8 cellular contexts compared by ENCODE assay signal in genomic region chrX:39261446-39262147, GRCh38.
A peak's percentile ranks its signal among the peaks of the same experiment; 100 is the strongest.
DNase-seq lines count a peak whose midpoint lies in the region; ATAC-seq and TF ChIP-seq lines count a peak whose summit lies in the region.

No MANE protein-coding gene starts in this region.

- H3K4me3 ChIP-seq in SU-DHL-6 (ENCODE audit: insufficient read depth, low read length, poor library complexity, severe bottlenecking) = no peak overlapping the region
- no peak overlapping the region for H3K4me3 ChIP-seq in prostate gland

- no peak overlapping the region for H2AFZ ChIP-seq in SU-DHL-6 (ENCODE audit: low read depth, low read length, severe bottlenecking)

- H3K27ac ChIP-seq in SU-DHL-6 (ENCODE audit: low read depth, low read length) = no peak overlapping the region
- H3K27ac ChIP-seq in prostate gland = no peak overlapping the region

- H3K79me2 ChIP-seq in SU-DHL-6 (ENCODE audit: insufficient read depth, low read length) = no peaks in the 10 kb centered on the region

- H3K36me3 ChIP-seq in SU-DHL-6 (ENCODE audit: low read length) (no peaks in the 10 kb centered on the region), prostate gland (no peaks in the 10 kb centered on the region)

- ATAC-seq in HG02870 (IDR thresholded peaks at IDR 0.05; ENCODE audit: unreplicated experiment) = no peak

- TF ChIP-seq POLR2A in prostate gland (IDR thresholded peaks at IDR 0.05) = no peak

- no peaks in the 10 kb centered on the region for H3K9me2 ChIP-seq in SU-DHL-6 (replicated peaks; ENCODE audit: insufficient read depth, low read length)

- no peaks in the 10 kb centered on the region for H3K4me1 ChIP-seq in prostate gland (replicated peaks)

- peak; percentile 9 for DNase-seq in stimulated activated CD4-positive, alpha-beta T cell treated with anti-CD3 and anti-CD28 coated beads, Interleukin-15, amount 100 ng/mL, for 24 hours
- no peak for DNase-seq in stimulated activated CD4-positive, alpha-beta T cell treated with anti-CD3 and anti-CD28 coated beads, Interleukin-2, amount 100 ng/mL, for 48 hours
- DNase-seq in M059J (ENCODE audit: low read depth) (peak; percentile 85), fibroblast of gingiva (ENCODE audit: low read depth) (peak; percentile 0), prostate gland (ENCODE audit: low spot score) (no peak), posterior cingulate gyrus (no peak)

- 87% methylated on average over 1 of the region's 1 CpG for WGBS in prostate gland

- H3K9ac ChIP-seq in SU-DHL-6 (ENCODE audit: low read length) = no peak overlapping the region

- peak; percentile 32 for TF ChIP-seq CTCF in SU-DHL-6 (IDR thresholded peaks at IDR 0.05; ENCODE audit: insufficient read depth, low read length, poor library complexity, severe bottlenecking)
- TF ChIP-seq CTCF in prostate gland (IDR thresholded peaks at IDR 0.05) = peak in 3 of 4 experiments; percentile 21 to 41 (median 26)

- no peak overlapping the region for H3K4me2 ChIP-seq in SU-DHL-6 (ENCODE audit: low read depth, low read length, poor library complexity, severe bottlenecking)

- no peaks in the 10 kb centered on the region for H3F3A ChIP-seq in SU-DHL-6 (ENCODE audit: insufficient read depth)

- no peaks in the 10 kb centered on the region for H4K20me1 ChIP-seq in SU-DHL-6 (ENCODE audit: low read depth, low read length)

- H3K27me3 ChIP-seq in SU-DHL-6 (ENCODE audit: low read length) (no peaks in the 10 kb centered on the region), prostate gland (replicated peaks; ENCODE audit: insufficient read depth) (no peaks in the 10 kb centered on the region)

- H3K9me3 ChIP-seq in SU-DHL-6 (ENCODE audit: insufficient read depth, low read length) (no peaks in the 10 kb centered on the region), prostate gland (no peaks in the 10 kb centered on the region)

- intact Hi-C loops in prostate gland (cut with DNase I) = no loop called here
- intact Hi-C loops in posterior cingulate gyrus (cut with DNase I) = no loop called here

Comparison
In these comparisons a context has a peak if more than half of its experiments do, and no peak if none do; other contexts are left out.
1. DNase-seq: peak in stimulated activated CD4-positive, alpha-beta T cell treated with anti-CD3 and anti-CD28 coated beads, Interleukin-15, amount 100 ng/mL, for 24 hours (single experiment), M059J (single experiment) and fibroblast of gingiva (single experiment); none in stimulated activated CD4-positive, alpha-beta T cell treated with anti-CD3 and anti-CD28 coated beads, Interleukin-2, amount 100 ng/mL, for 48 hours (0 of 2), prostate gland (single experiment) and posterior cingulate gyrus (0 of 10).